In genomic region chr20:64039293-64040160, GRCh38 we compare ENCODE assay signal across 8 cellular contexts. TPM values are rescaled to one million over a fixed set of nuclear protein-coding genes. Genes with fewer than 3 reads are reported as not detected.
DNase-seq lines count a peak whose midpoint lies in the region; ATAC-seq and TF ChIP-seq lines count a peak whose summit lies in the region.

No MANE protein-coding gene starts in this region.

- H3K9me3 Mint-ChIP-seq in CD8-positive, alpha-beta T cell, result no peaks in the 10 kb centered on the region
- H3K9me3 Mint-ChIP-seq in neural progenitor cell, result no peaks in the 10 kb centered on the region

- POLR2A ChIA-PET in CD8-positive, alpha-beta T cell (lab: Charles Lee), result interaction anchor here (1.0 to 3.0 kb wide), 8 partner anchors 18 to 487 kb away, joined by 3 to 12 read pairs (median 4); partner anchors contain the start of genes LKAAEAR1, SAMD10 and TCEA2

- H4K20me1 ChIP-seq in neural progenitor cell (ENCODE audit: low read depth), result peaks cover 47% of the 10 kb centered on the region

- no peaks in the 10 kb centered on the region for H3K27me3 Mint-ChIP-seq in CD8-positive, alpha-beta T cell (ENCODE audit: low read depth)
- peaks cover 55% of the 10 kb centered on the region for H3K27me3 Mint-ChIP-seq in neural progenitor cell (ENCODE audit: insufficient read depth, low read depth)

- H3K36me3 Mint-ChIP-seq in CD8-positive, alpha-beta T cell, result peaks cover 3% of the 10 kb centered on the region
- peaks cover 3% of the 10 kb centered on the region for H3K36me3 Mint-ChIP-seq in neural progenitor cell

- H3K4me3 Mint-ChIP-seq in CD8-positive, alpha-beta T cell, result peak overlapping the region; percentile 78
- peak overlapping the region; percentile 81 for H3K4me3 Mint-ChIP-seq in neural progenitor cell

- intact Hi-C loops in CD8-positive, alpha-beta T cell (cut with DNase I, micrococcal nuclease), result loop anchor here (1.0 to 2.0 kb wide), 4 partner anchors 18 to 81 kb away; partner anchors contain the start of gene PRPF6 (in 2 of the 2)

- H3K27ac Mint-ChIP-seq in CD8-positive, alpha-beta T cell, result no peak overlapping the region
- no peak overlapping the region for H3K27ac Mint-ChIP-seq in neural progenitor cell

- H3F3A ChIP-seq in neural progenitor cell (ENCODE audit: low read depth), result peaks cover 24% of the 10 kb centered on the region

- no peak overlapping the region for H2AFZ ChIP-seq in neural progenitor cell (replicated peaks)

- no peak for TF ChIP-seq CTCF in CD8-positive, alpha-beta T cell (IDR thresholded peaks at IDR 0.05)
- TF ChIP-seq CTCF in epithelial cell of esophagus (IDR thresholded peaks at IDR 0.05; ENCODE audit: insufficient read depth, low read depth, low read length, missing control alignments), result peak; percentile 1
- TF ChIP-seq CTCF in neural progenitor cell (IDR thresholded peaks at IDR 0.05), result no peak

- peaks cover 67% of the 10 kb centered on the region for H3K4me1 ChIP-seq in CD8-positive, alpha-beta T cell (ENCODE audit: insufficient read depth, low read length)
- H3K4me1 ChIP-seq in neural progenitor cell, result peaks cover 31% of the 10 kb centered on the region

- CTCF ChIA-PET in CD8-positive, alpha-beta T cell (lab: Charles Lee), result interaction anchor here (0.7 to 5.8 kb wide), 24 partner anchors 11 to 502 kb away, joined by 3 to 63 read pairs (median 6); partner anchors contain the start of genes ARFRP1, LKAAEAR1, PRPF6 and PTK6

- no peaks in the 10 kb centered on the region for H3K36me3 ChIP-seq in CD8-positive, alpha-beta T cell (ENCODE audit: insufficient read depth, low read length)
- H3K36me3 ChIP-seq in neural progenitor cell, result no peaks in the 10 kb centered on the region

- ATAC-seq in CD8-positive, alpha-beta T cell, result no peak

- H3K9me3 ChIP-seq in CD8-positive, alpha-beta T cell (ENCODE audit: low read length), result no peaks in the 10 kb centered on the region
- H3K9me3 ChIP-seq in neural progenitor cell (ENCODE audit: low read depth), result no peaks in the 10 kb centered on the region

- H3K9ac ChIP-seq in neural progenitor cell, result no peak overlapping the region

- no peaks in the 10 kb centered on the region for H3K79me2 ChIP-seq in neural progenitor cell (ENCODE audit: low read depth)

- peaks cover 41% of the 10 kb centered on the region for H3K4me1 Mint-ChIP-seq in CD8-positive, alpha-beta T cell (ENCODE audit: low read depth)
- H3K4me1 Mint-ChIP-seq in neural progenitor cell, result peaks cover 21% of the 10 kb centered on the region

- H3K27ac ChIP-seq in CD8-positive, alpha-beta T cell (ENCODE audit: low read depth, low read length), result peak overlapping the region; percentile 27
- H3K27ac ChIP-seq in neural progenitor cell, result no peak overlapping the region

- peak overlapping the region; percentile 88 for H3K4me2 ChIP-seq in neural progenitor cell

- peak overlapping the region; percentile 76 for H3K4me3 ChIP-seq in CD8-positive, alpha-beta T cell (ENCODE audit: low read depth, low read length)
- peak overlapping the region; percentile 42 for H3K4me3 ChIP-seq in epithelial cell of esophagus (ENCODE audit: low read length)
- H3K4me3 ChIP-seq in neural progenitor cell, result peak overlapping the region; percentile 60

- H3K27me3 ChIP-seq in CD8-positive, alpha-beta T cell (ENCODE audit: insufficient read depth, low read length), result no peaks in the 10 kb centered on the region
- peaks cover 84% of the 10 kb centered on the region for H3K27me3 ChIP-seq in neural progenitor cell

- DNase-seq in CD8-positive, alpha-beta T cell, result peak in 1 of 7 experiments; percentile 19
- peak; percentile 53 for DNase-seq in NCI-H2171 treated with DMSO at 0.1 percent for 48 hours (lab: John Stamatoyannopoulos, UW)
- no peak for DNase-seq in epithelial cell of esophagus (ENCODE audit: low read depth)
- no peak for DNase-seq in neural progenitor cell (ENCODE audit: low spot score)
- DNase-seq in dedifferentiated amniotic fluid mesenchymal stem cell (ENCODE audit: extremely low spot score), result no peak
- no peak for DNase-seq in stimulated activated CD4-positive, alpha-beta T cell treated with anti-CD3 and anti-CD28 coated beads, Interleukin-2, amount 100 ng/mL, for 48 hours
- no peak for DNase-seq in occipital lobe (lab: John Stamatoyannopoulos, UW)
- no peak for DNase-seq in EL

RNA-seq across cellular contexts. Expression of gene C20orf204, which starts 3.5 kb away (rescaled TPM):
- total RNA-seq in CD8-positive, alpha-beta T cell, result 1 to 10 TPM; 6.9 to 7.1 TPM
- total RNA-seq in neural progenitor cell (ENCODE audit: low replicate concordance) (0.04 and 0.96 TPM in 2 replicates), occipital lobe (1.2 TPM)

RNA-seq across cellular contexts. Expression of gene SOX18, which starts 9.9 kb away (rescaled TPM):
- not detected for total RNA-seq in CD8-positive, alpha-beta T cell
- total RNA-seq in neural progenitor cell (ENCODE audit: low replicate concordance) (not detected in 2 replicates), occipital lobe (0.31 TPM)

RNA-seq across cellular contexts. Expression of gene TCEA2, which starts 23.5 kb away (rescaled TPM):
- total RNA-seq in CD8-positive, alpha-beta T cell, result 10 to 100 TPM; 18.2 to 18.4 TPM
- total RNA-seq in neural progenitor cell (ENCODE audit: low replicate concordance) (23.2 and 51.2 TPM in 2 replicates), occipital lobe (36.0 TPM)

RNA-seq across cellular contexts. Expression of gene RGS19, which starts 39.8 kb away (rescaled TPM):
- total RNA-seq in CD8-positive, alpha-beta T cell, result 1 to 10 TPM; 6.9 to 8.1 TPM
- total RNA-seq in neural progenitor cell (ENCODE audit: low replicate concordance), result 2.0 and 11.0 TPM in 2 replicates
- 10.1 TPM for total RNA-seq in occipital lobe

RNA-seq across cellular contexts. Expression of gene OPRL1, which starts 40.4 kb away (rescaled TPM):
- under 1 TPM; 0.35 to 0.69 TPM for total RNA-seq in CD8-positive, alpha-beta T cell
- total RNA-seq in neural progenitor cell (ENCODE audit: low replicate concordance) (1.3 and 3.3 TPM in 2 replicates), occipital lobe (14.3 TPM)
